ENCODE assay signal across 13 cellular contexts in genomic region chr17:41802961-41803682, GRCh38. TPM values are rescaled to one million over a fixed set of nuclear protein-coding genes. Genes with fewer than 3 reads are reported as not detected.
"Had no signal": no experiment of that assay in that cellular context is flagged by ENCODE, and none has a peak within 500 bp of the region (broad histone marks: within the 10 kb centered on the region; RNA-seq: fewer than 3 reads in every experiment).

No MANE protein-coding gene starts in this region.

- DNase-seq: activated CD4-positive, alpha-beta T cell treated with anti-CD3 and anti-CD28 coated beads for 4 hours; activated naive CD4-positive, alpha-beta T cell treated with anti-CD3 and anti-CD28 coated beads, Interleukin-2, amount 50 U/mL, for 16 hours; adrenal gland; central memory CD4-positive, alpha-beta T cell; hippocampal formation; left cardiac atrium; small intestine; T-helper 9 cell had no signal

- H3K27ac ChIP-seq: adrenal gland, neutrophil, thyroid gland, vagina, VCaP had no signal

- H3K36me3 ChIP-seq: adrenal gland, neutrophil, thyroid gland, vagina had no signal

- FAIRE-seq: small intestine had no signal

- ATAC-seq: left cardiac atrium had no signal

- H3K4me3 ChIP-seq: adrenal gland, lung, thyroid gland, vagina had no signal

- H3K27me3 ChIP-seq: adrenal gland, neutrophil, thyroid gland, vagina had no signal

- H3K9me3 ChIP-seq: adrenal gland, neutrophil, thyroid gland, vagina had no signal

RNA-seq across cellular contexts. Expression of gene KLHL10, which starts 34.5 kb away (rescaled TPM):
- total RNA-seq: vagina had no signal
